9 cellular contexts compared by ENCODE assay signal in genomic region chr16:81514041-81514559, GRCh38.
A peak's percentile ranks its signal among the peaks of the same experiment; 100 is the strongest.
DNase-seq lines count a peak whose midpoint lies in the region; ATAC-seq and TF ChIP-seq lines count a peak whose summit lies in the region.
"Had no signal": no experiment of that assay in that cellular context is flagged by ENCODE, and none has a peak within 500 bp of the region (broad histone marks: within the 10 kb centered on the region; RNA-seq: fewer than 3 reads in every experiment).

No MANE protein-coding gene starts in this region.

- no peak overlapping the region for H4K5ac ChIP-seq in mesendoderm (ENCODE audit: low read length)

- H3K27ac ChIP-seq in HCT116 (ENCODE audit: low read depth, low read length), result no peak overlapping the region
- peak overlapping the region; percentile 39; the same call in 1 of the 2 replicates for H3K27ac ChIP-seq in RWPE1
- H3K27ac ChIP-seq in mesendoderm (ENCODE audit: low read depth, low read length), result no peak overlapping the region
- H3K27ac ChIP-seq: SK-N-MC had no signal

- H3K4me3 ChIP-seq in HCT116 (replicated peaks in 1 of 2; ENCODE audit: low read depth in 1 of 2, low read length in 2 of 2), result no peak overlapping the region
- H3K4me3 ChIP-seq in mesendoderm (ENCODE audit: low read length), result no peak overlapping the region
- H3K4me3 ChIP-seq: SK-N-MC had no signal

- DNase-seq in HCT116 (ENCODE audit: low read depth, low spot score) (no peak), RWPE1 (ENCODE audit: low spot score) (no peak), mesendoderm (no peak), COLO668 (lab: John Stamatoyannopoulos, UW; ENCODE audit: unreplicated experiment) (no peak), SW 1271 (lab: John Stamatoyannopoulos, UW) (no peak), NK-92 (lab: John Stamatoyannopoulos, UW; ENCODE audit: unreplicated experiment) (no peak), NOMO-1 treated with dmso at 0.1 percent for 144 hours (lab: John Stamatoyannopoulos, UW; ENCODE audit: unreplicated experiment) (no peak)

- peak overlapping the region; percentile 29 for H3K9ac ChIP-seq in HCT116 (ENCODE audit: low read length)
- H3K9ac ChIP-seq in mesendoderm (ENCODE audit: low read length), result no peak overlapping the region

- H3K23ac ChIP-seq in mesendoderm (ENCODE audit: low read length), result peak overlapping the region; percentile 17

- TF ChIP-seq CTCF in HCT116 (IDR thresholded peaks at IDR 0.05 in 2 of 3, conservative IDR thresholded peaks at IDR 0.05 in 1 of 3; ENCODE audit: borderline replicate concordance in 1 of 3, insufficient read depth in 1 of 3, low read depth in 2 of 3, low read length in 2 of 3), result no peak
- TF ChIP-seq CTCF in RWPE1 (conservative IDR thresholded peaks at IDR 0.05; ENCODE audit: low read depth), result no peak

- H3K18ac ChIP-seq in mesendoderm (ENCODE audit: low read length), result no peak overlapping the region

- H2BK5ac ChIP-seq in mesendoderm (ENCODE audit: low read length), result no peak overlapping the region

- TF ChIP-seq POLR2A in HCT116 (IDR thresholded peaks at IDR 0.05; ENCODE audit: borderline replicate concordance, extremely low read depth, insufficient read depth, insufficient read length), result no peak

- ATAC-seq in GM18498 (IDR thresholded peaks at IDR 0.05; ENCODE audit: unreplicated experiment) (peak; percentile 89), HCT116 (no peak)

- H3K9me2 ChIP-seq in HCT116 (ENCODE audit: insufficient read depth), result no peaks in the 10 kb centered on the region

- POLR2A ChIA-PET in HCT116 (lab: Charles Lee), result interaction anchor here (1.0 kb wide), 1 partner anchor 9 kb away, joined by 3 read pairs; no protein-coding TSS in a partner anchor
- POLR2A ChIA-PET in RWPE1 (lab: Yijun Ruan, JAX; ENCODE audit: low non-redundant PET), result no interaction called here

- H3K36me3 ChIP-seq in HCT116 (ENCODE audit: control insufficient read depth in 1 of 2, insufficient read depth in 2 of 2, low read length in 2 of 2), result peaks cover 0 to 25% of the 10 kb centered on the region in 2 experiments; a peak in 1 of 4 replicates
- H3K36me3 ChIP-seq in mesendoderm (ENCODE audit: control insufficient read depth, insufficient read depth, low read length), result no peaks in the 10 kb centered on the region

- peak overlapping the region; percentile 57 for H3K56ac ChIP-seq in mesendoderm (ENCODE audit: low read length)

- peak overlapping the region; percentile 36; the same call in 1 of the 2 replicates for H3K4me2 ChIP-seq in HCT116 (ENCODE audit: low read length)
- no peak overlapping the region for H3K4me2 ChIP-seq in mesendoderm (ENCODE audit: low read length)

- H2AFZ ChIP-seq in HCT116 (ENCODE audit: low read depth, low read length, poor library complexity, severe bottlenecking), result no peak overlapping the region

- H3K79me2 ChIP-seq in HCT116 (ENCODE audit: insufficient read depth, low read length) (peaks cover 95% of the 10 kb centered on the region), mesendoderm (ENCODE audit: control insufficient read depth, insufficient read depth, low read length) (peaks cover 22% of the 10 kb centered on the region)

- H3K4me1 ChIP-seq in HCT116 (ENCODE audit: control insufficient read depth in 1 of 2, insufficient read depth in 2 of 2, low read length in 2 of 2) (peaks cover 35 to 87% of the 10 kb centered on the region in 2 experiments), mesendoderm (ENCODE audit: control insufficient read depth, low read depth, low read length) (peaks cover 11% of the 10 kb centered on the region)

- no peaks in the 10 kb centered on the region for H4K20me1 ChIP-seq in HCT116 (ENCODE audit: insufficient read depth)

- H2BK120ac ChIP-seq in mesendoderm (ENCODE audit: low read depth, low read length), result no peak overlapping the region

- RAD21 ChIA-PET in HCT116 (lab: Charles Lee; ENCODE audit: low non-redundant PET in 1 of 2, low total read pairs in 2 of 2, uncharacterized antibody in 2 of 2, unreplicated experiment in 2 of 2), result no interaction called here

- H3K9me3 ChIP-seq in HCT116 (ENCODE audit: control insufficient read depth in 1 of 2, insufficient read depth in 1 of 2, low read depth in 1 of 2, low read length in 2 of 2), result peaks cover 0 to 4% of the 10 kb centered on the region in 2 experiments; a peak in 1 of 4 replicates

- intact Hi-C loops in HCT116 (cut with micrococcal nuclease), result no loop called here

- peak overlapping the region; percentile 71 for H2AK5ac ChIP-seq in mesendoderm (ENCODE audit: low read length)

- CTCF ChIA-PET in HCT116 (lab: Charles Lee) (no interaction called here), RWPE1 (lab: Yijun Ruan, JAX) (no interaction called here)

- H3K27me3 ChIP-seq in HCT116 (ENCODE audit: insufficient read depth, low read length), result no peaks in the 10 kb centered on the region
- no peaks in the 10 kb centered on the region for H3K27me3 ChIP-seq in mesendoderm (ENCODE audit: insufficient read depth, low read length, poor library complexity)

- BruUV-seq in HCT116 (replicated peaks; lab: Mats Ljungman, UMichigan), result no TSS peak

- H2BK15ac ChIP-seq in mesendoderm (replicated peaks; ENCODE audit: low read depth), result no peak overlapping the region

- H4K8ac ChIP-seq in mesendoderm (ENCODE audit: low read depth, low read length), result no peak overlapping the region

- peaks cover 35% of the 10 kb centered on the region for H3K79me1 ChIP-seq in mesendoderm (ENCODE audit: low read length)

- TF ChIP-seq RAD21 in HCT116 (IDR thresholded peaks at IDR 0.05; ENCODE audit: low read depth), result no peak

- WGBS in mesendoderm (ENCODE audit: extremely low coverage, insufficient coverage, low lambda C conversion rate), result no CpG with 5 or more reads among the region's 7 CpGs

- no peak overlapping the region for H3K4ac ChIP-seq in mesendoderm (ENCODE audit: low read depth, low read length)

TF ChIP-seq in HCT116, 20 proteins besides CTCF, POLR2A, EP300 and RAD21:
- no peak for TF ChIP-seq FOSL1 (IDR thresholded peaks at IDR 0.05; ENCODE audit: low read depth)
- TF ChIP-seq EGR1 (IDR thresholded peaks at IDR 0.05; ENCODE audit: low read depth), result peak; percentile 41; the same call in 1 of the 2 replicates
- no peak for TF ChIP-seq CBX3 (IDR thresholded peaks at IDR 0.05; ENCODE audit: low read depth)
TF ChIP-seq in HCT116: peak in this region for 1.
